In the genomic region with DNA sequence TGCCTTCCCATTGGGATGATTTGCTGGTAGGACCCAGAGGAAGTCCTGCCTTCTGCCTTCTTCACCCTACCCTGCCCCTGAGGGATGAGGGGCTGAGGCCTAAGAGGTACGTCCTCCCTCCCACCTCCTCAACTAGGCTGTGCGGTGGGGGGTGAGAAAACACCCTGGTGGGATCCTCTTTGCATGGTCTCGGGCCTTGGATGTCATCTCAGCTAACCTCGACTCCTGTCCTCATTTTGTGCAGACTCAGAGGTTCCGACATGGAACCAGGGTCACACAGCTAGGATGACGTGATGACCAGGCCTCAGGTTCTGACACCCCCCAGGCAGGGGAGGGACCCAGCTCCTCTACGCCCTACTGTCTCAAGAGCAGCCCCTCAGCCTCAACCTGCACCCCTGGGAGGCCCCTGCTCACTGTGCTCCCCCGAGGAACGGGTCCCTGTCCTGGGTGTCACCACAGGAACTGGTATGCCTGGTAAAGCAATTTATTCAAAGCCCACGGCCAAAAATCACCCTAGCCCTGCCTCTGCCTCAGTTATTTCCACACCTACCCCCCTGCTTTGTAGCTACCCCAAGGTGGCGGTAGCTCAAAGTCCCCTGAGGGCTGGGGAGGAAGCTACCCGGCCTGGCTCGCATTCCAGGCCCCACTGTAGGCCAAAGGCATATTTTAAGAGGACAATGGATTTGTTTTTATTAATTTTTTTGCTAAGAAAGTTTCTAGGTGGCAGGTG, we compare ENCODE assay signal across 8 cellular contexts. TPM values are rescaled to one million over a fixed set of nuclear protein-coding genes. Genes with fewer than 3 reads are reported as not detected.
DNase-seq lines count a peak whose midpoint lies in the region; ATAC-seq and TF ChIP-seq lines count a peak whose summit lies in the region.

No MANE protein-coding gene starts in this region.

- no peaks in the 10 kb centered on the region for H3K9me3 ChIP-seq in hepatocyte (ENCODE audit: low read depth)
- no peaks in the 10 kb centered on the region for H3K9me3 ChIP-seq in spleen

- intact Hi-C loops in activated CD8-positive, alpha-beta T cell treated with anti-CD3 and anti-CD28 coated beads for 36 hours (cut with micrococcal nuclease): no loop called here
- intact Hi-C loops in spleen (cut with DNase I; ENCODE audit: low total_unique reads): no loop called here

- WGBS in hepatocyte (ENCODE audit: low lambda C conversion rate, missing lambda C conversion rate): 86% methylated on average over 13 of the region's 13 CpGs
- WGBS in spleen, 5 donors: 49 to 68% (median 59%) methylated on average over 9 to 13 of the region's 13 CpGs

- no peak for TF ChIP-seq POLR2A in spleen (IDR thresholded peaks at IDR 0.05)

- H3F3A ChIP-seq in GM23338 (replicated peaks; ENCODE audit: low read depth): peaks cover 25% of the 10 kb centered on the region

- peaks cover 12% of the 10 kb centered on the region for H3K36me3 Mint-ChIP-seq in GM23338 (ENCODE audit: low read depth)
- peaks cover 16% of the 10 kb centered on the region for H3K36me3 Mint-ChIP-seq in activated CD8-positive, alpha-beta T cell treated with anti-CD3 and anti-CD28 coated beads for 36 hours (ENCODE audit: low read depth)

- H3K9me3 Mint-ChIP-seq in GM23338: no peaks in the 10 kb centered on the region
- H3K9me3 Mint-ChIP-seq in activated CD8-positive, alpha-beta T cell treated with anti-CD3 and anti-CD28 coated beads for 36 hours: no peaks in the 10 kb centered on the region

- TF ChIP-seq CTCF in GM23338 (conservative IDR thresholded peaks at IDR 0.05; ENCODE audit: low read depth in 2 of 2) (peak in 1 of 2 experiments; percentile 37; a peak in 2 of 4 replicates), hepatocyte (IDR thresholded peaks at IDR 0.05; ENCODE audit: poor library complexity) (no peak), spleen (IDR thresholded peaks at IDR 0.05 in 8 of 11, conservative IDR thresholded peaks at IDR 0.05 in 3 of 11) (no peak)
- TF ChIP-seq CTCF in activated CD8-positive, alpha-beta T cell treated with anti-CD3 and anti-CD28 coated beads for 36 hours (IDR thresholded peaks at IDR 0.05): no peak

- CTCF ChIA-PET in activated CD8-positive, alpha-beta T cell treated with anti-CD3 and anti-CD28 coated beads for 36 hours (lab: Charles Lee): interaction anchor here (0.7 to 13.1 kb wide), 25 partner anchors 9 to 198 kb away, joined by 3 to 105 read pairs (median 5); a partner anchor contains a TSS

- H3K27ac ChIP-seq in GM23338 (ENCODE audit: low read depth) (peak overlapping the region; percentile 85), hepatocyte (peak overlapping the region; percentile 60), spleen (peak overlapping the region; percentile 62 to 84 (median 74))

- DNase-seq in GM23338 (ENCODE audit: low spot score) (no peak), hepatocyte (ENCODE audit: low spot score) (no peak), spleen (peak; percentile 76), activated gamma-delta T cell treated with Interleukin-2 at 50 U/mL for 16 hours (no peak), GM03348 (ENCODE audit: low spot score) (no peak), NCI-H748 treated with DMSO at 0.1 percent for 48 hours (lab: John Stamatoyannopoulos, UW) (no peak)
- no peak for DNase-seq in activated CD8-positive, alpha-beta T cell treated with anti-CD3 and anti-CD28 coated beads for 36 hours

- H3K27me3 ChIP-seq in GM23338 (ENCODE audit: insufficient read depth): no peaks in the 10 kb centered on the region
- H3K27me3 ChIP-seq in hepatocyte: no peaks in the 10 kb centered on the region
- H3K27me3 ChIP-seq in spleen (replicated peaks in 1 of 7): no peaks in the 10 kb centered on the region

- H3K4me3 ChIP-seq in GM23338 (peak overlapping the region; percentile 52; the same call in 1 of the 2 replicates), hepatocyte (no peak overlapping the region), spleen (no peak overlapping the region)

- H3K36me3 ChIP-seq in GM23338 (ENCODE audit: insufficient read depth) (no peaks in the 10 kb centered on the region; the same call in 1 of the 2 replicates), hepatocyte (replicated peaks; ENCODE audit: insufficient read depth, low read depth) (no peaks in the 10 kb centered on the region), spleen (peaks cover 0 to 100% (median 77%) of the 10 kb centered on the region in 6 donors)

- no peak for ATAC-seq in GM23338
- ATAC-seq in activated CD8-positive, alpha-beta T cell treated with anti-CD3 and anti-CD28 coated beads for 36 hours: no peak
- ATAC-seq in GM21529 (IDR thresholded peaks at IDR 0.05; ENCODE audit: unreplicated experiment): no peak

- H4K20me1 ChIP-seq in GM23338 (replicated peaks; ENCODE audit: insufficient read depth) (no peaks in the 10 kb centered on the region), hepatocyte (ENCODE audit: insufficient read depth, poor library complexity, severe bottlenecking) (no peaks in the 10 kb centered on the region)

- POLR2A ChIA-PET in activated CD8-positive, alpha-beta T cell treated with anti-CD3 and anti-CD28 coated beads for 36 hours (lab: Charles Lee): interaction anchor here (0.7 to 6.6 kb wide), 12 partner anchors 11 to 359 kb away, joined by 3 to 53 read pairs (median 6); a partner anchor contains a TSS

- no peak overlapping the region for H2AFZ ChIP-seq in GM23338
- no peak overlapping the region for H2AFZ ChIP-seq in hepatocyte

- no peaks in the 10 kb centered on the region for H3K79me2 ChIP-seq in GM23338 (replicated peaks; ENCODE audit: insufficient read depth)
- H3K79me2 ChIP-seq in hepatocyte: no peaks in the 10 kb centered on the region

- H3K9me2 ChIP-seq in GM23338 (ENCODE audit: insufficient read depth) (no peaks in the 10 kb centered on the region), hepatocyte (replicated peaks; ENCODE audit: insufficient read depth) (no peaks in the 10 kb centered on the region)

- H3K4me1 ChIP-seq in GM23338 (ENCODE audit: insufficient read depth) (peaks cover 28% of the 10 kb centered on the region), hepatocyte (ENCODE audit: insufficient read depth) (peaks cover 27% of the 10 kb centered on the region), spleen (peaks cover 19 to 87% (median 46%) of the 10 kb centered on the region in 6 donors)

- H3K27me3 Mint-ChIP-seq in GM23338 (ENCODE audit: insufficient read depth, low read depth, poor library complexity): peaks cover 6% of the 10 kb centered on the region
- no peaks in the 10 kb centered on the region for H3K27me3 Mint-ChIP-seq in activated CD8-positive, alpha-beta T cell treated with anti-CD3 and anti-CD28 coated beads for 36 hours

- peak overlapping the region; percentile 75 for H3K4me2 ChIP-seq in GM23338
- H3K4me2 ChIP-seq in hepatocyte: no peak overlapping the region

- H3K27ac Mint-ChIP-seq in GM23338: peak overlapping the region; percentile 82; the same call in 1 of the 2 replicates
- H3K27ac Mint-ChIP-seq in activated CD8-positive, alpha-beta T cell treated with anti-CD3 and anti-CD28 coated beads for 36 hours: peak overlapping the region; percentile 94

- peaks cover 25% of the 10 kb centered on the region for H3K4me1 Mint-ChIP-seq in GM23338
- peaks cover 23% of the 10 kb centered on the region for H3K4me1 Mint-ChIP-seq in activated CD8-positive, alpha-beta T cell treated with anti-CD3 and anti-CD28 coated beads for 36 hours (ENCODE audit: low read depth)

- no peak overlapping the region; the same call in 2 of the 3 replicates for H3K4me3 Mint-ChIP-seq in GM23338
- no peak overlapping the region for H3K4me3 Mint-ChIP-seq in activated CD8-positive, alpha-beta T cell treated with anti-CD3 and anti-CD28 coated beads for 36 hours

RNA-seq across cellular contexts. Expression of a gene that starts 17.5 kb away (rescaled TPM):
- 3.8 and 5.9 TPM in 2 replicates for total RNA-seq in GM23338 (2014; rRNA removed; shearing (Covaris generic))
- polyA plus RNA-seq in GM23338 (2016; fragmentation: Nextera tagmentation; extraction: Ambion mirVana) (10.5 and 10.8 TPM in 2 replicates), hepatocyte (8.8 and 10.1 TPM in 2 replicates), spleen (10 to 100 TPM; 36.4 to 86.1 (median 53.0) TPM)
- total RNA-seq in activated CD8-positive, alpha-beta T cell treated with anti-CD3 and anti-CD28 coated beads for 36 hours: 100 to 1,000 TPM; 136 to 144 TPM
- total RNA-seq in hepatocyte (2.2 and 4.3 TPM in 2 replicates), spleen (100 to 1,000 TPM in 6 of 7 donors, 10 to 100 TPM in 1; 87.1 to 187 (median 129) TPM)

RNA-seq across cellular contexts. Expression of a gene that starts 28.4 kb away (rescaled TPM):
- 34.9 and 36.2 TPM in 2 replicates for total RNA-seq in GM23338 (2014; rRNA removed; shearing (Covaris generic))
- polyA plus RNA-seq in GM23338 (2016; fragmentation: Nextera tagmentation; extraction: Ambion mirVana) (59.5 and 63.5 TPM in 2 replicates), hepatocyte (129 and 143 TPM in 2 replicates), spleen (100 to 1,000 TPM in 1 of 3 donors, 10 to 100 TPM in 2; 70.2 to 104 (median 74.1) TPM)
- 10 to 100 TPM; 54.4 to 58.5 TPM for total RNA-seq in activated CD8-positive, alpha-beta T cell treated with anti-CD3 and anti-CD28 coated beads for 36 hours
- total RNA-seq in hepatocyte (22.8 and 29.0 TPM in 2 replicates), spleen (100 to 1,000 TPM in 4 of 7 donors, 10 to 100 TPM in 3; 46.7 to 144 (median 125) TPM)

RNA-seq across cellular contexts. Expression of a gene that starts 42.1 kb away (rescaled TPM):
- total RNA-seq in GM23338 (2014; rRNA removed; shearing (Covaris generic)): 65.2 and 67.0 TPM in 2 replicates
- 16.6 and 21.8 TPM in 2 replicates for polyA plus RNA-seq in GM23338 (2016; fragmentation: Nextera tagmentation; extraction: Ambion mirVana)
- total RNA-seq in activated CD8-positive, alpha-beta T cell treated with anti-CD3 and anti-CD28 coated beads for 36 hours: 10 to 100 TPM; 26.4 to 26.6 TPM
- total RNA-seq in hepatocyte: 26.7 and 30.9 TPM in 2 replicates
- polyA plus RNA-seq in hepatocyte: 22.3 and 28.2 TPM in 2 replicates
- 10 to 100 TPM; 35.4 to 53.8 (median 48.6) TPM for total RNA-seq in spleen
- polyA plus RNA-seq in spleen: 10 to 100 TPM; 19.0 to 41.9 (median 25.8) TPM

RNA-seq across cellular contexts. Expression of a gene that starts 51.7 kb away (rescaled TPM):
- total RNA-seq in GM23338 (2014; rRNA removed; shearing (Covaris generic)): 9.9 and 12.5 TPM in 2 replicates
- polyA plus RNA-seq in GM23338 (2016; fragmentation: Nextera tagmentation; extraction: Ambion mirVana) (7.2 TPM in 2 replicates), hepatocyte (36.9 and 42.9 TPM in 2 replicates), spleen (10 to 100 TPM; 28.1 to 42.0 (median 28.4) TPM)
- 10 to 100 TPM; 16.6 to 16.8 TPM for total RNA-seq in activated CD8-positive, alpha-beta T cell treated with anti-CD3 and anti-CD28 coated beads for 36 hours
- total RNA-seq in hepatocyte (13.0 and 15.5 TPM in 2 replicates), spleen (10 to 100 TPM; 30.8 to 73.8 (median 38.5) TPM)

Comparison
In these comparisons a context has a peak if more than half of its experiments do, and no peak if none do; other contexts are left out.
1. RNA of a gene that starts 17.5 kb away (total RNA-seq): 136 to 144 TPM in activated CD8-positive, alpha-beta T cell treated with anti-CD3 and anti-CD28 coated beads for 36 hours and 87.1 to 187 TPM in spleen; 3.8 to 5.9 TPM in GM23338 and 2.2 to 4.3 TPM in hepatocyte; every median in the first group is over 10 times any median in the second.
2. Peak in every context shown above with its lines, with median percentiles within 50 percentile points of each other: H3K27ac ChIP-seq.